ENCODE assay signal across 1 cellular context in the genomic region with DNA sequence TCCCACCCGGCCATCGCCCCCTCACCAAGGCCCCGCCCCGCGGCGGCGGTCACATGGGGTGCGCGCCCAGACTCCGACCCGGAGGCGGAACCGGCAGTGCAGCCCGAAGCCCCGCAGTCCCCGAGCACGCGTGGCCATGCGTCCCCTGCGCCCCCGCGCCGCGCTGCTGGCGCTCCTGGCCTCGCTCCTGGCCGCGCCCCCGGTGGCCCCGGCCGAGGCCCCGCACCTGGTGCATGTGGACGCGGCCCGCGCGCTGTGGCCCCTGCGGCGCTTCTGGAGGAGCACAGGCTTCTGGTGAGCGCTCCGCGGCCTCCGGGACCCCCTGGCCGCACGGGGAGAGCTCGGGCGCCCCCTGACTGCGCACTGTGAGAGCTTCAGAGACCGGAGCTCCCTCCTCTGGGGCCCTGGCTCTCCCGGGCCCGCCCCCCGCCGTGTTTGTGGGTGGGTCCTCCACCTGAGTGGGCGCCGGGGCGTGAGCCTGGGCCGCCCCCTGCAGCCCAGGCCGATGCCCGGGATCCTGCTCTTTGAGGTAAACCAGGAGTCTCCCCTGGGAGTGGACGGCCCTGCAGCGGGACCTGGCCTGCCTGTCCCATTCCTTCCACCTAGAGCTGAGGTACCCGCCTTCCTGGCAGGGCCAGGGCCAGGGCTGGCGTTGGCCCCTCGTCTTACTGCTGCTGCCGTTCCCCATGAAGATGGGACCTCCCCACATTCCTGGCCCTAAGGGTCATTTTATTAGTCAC.
TF ChIP-seq lines count a peak whose summit lies in the region.

Gene IDUA (plus strand): TSS at position 96 of the 740 bp plus-strand sequence. CDS start 41 bp downstream, at position 137.

TF ChIP-seq in HepG2, 621 proteins besides CTCF, POLR2A, EP300 and RAD21 (continued from another document and continues in another):
- TF ChIP-seq, protein P1, sequence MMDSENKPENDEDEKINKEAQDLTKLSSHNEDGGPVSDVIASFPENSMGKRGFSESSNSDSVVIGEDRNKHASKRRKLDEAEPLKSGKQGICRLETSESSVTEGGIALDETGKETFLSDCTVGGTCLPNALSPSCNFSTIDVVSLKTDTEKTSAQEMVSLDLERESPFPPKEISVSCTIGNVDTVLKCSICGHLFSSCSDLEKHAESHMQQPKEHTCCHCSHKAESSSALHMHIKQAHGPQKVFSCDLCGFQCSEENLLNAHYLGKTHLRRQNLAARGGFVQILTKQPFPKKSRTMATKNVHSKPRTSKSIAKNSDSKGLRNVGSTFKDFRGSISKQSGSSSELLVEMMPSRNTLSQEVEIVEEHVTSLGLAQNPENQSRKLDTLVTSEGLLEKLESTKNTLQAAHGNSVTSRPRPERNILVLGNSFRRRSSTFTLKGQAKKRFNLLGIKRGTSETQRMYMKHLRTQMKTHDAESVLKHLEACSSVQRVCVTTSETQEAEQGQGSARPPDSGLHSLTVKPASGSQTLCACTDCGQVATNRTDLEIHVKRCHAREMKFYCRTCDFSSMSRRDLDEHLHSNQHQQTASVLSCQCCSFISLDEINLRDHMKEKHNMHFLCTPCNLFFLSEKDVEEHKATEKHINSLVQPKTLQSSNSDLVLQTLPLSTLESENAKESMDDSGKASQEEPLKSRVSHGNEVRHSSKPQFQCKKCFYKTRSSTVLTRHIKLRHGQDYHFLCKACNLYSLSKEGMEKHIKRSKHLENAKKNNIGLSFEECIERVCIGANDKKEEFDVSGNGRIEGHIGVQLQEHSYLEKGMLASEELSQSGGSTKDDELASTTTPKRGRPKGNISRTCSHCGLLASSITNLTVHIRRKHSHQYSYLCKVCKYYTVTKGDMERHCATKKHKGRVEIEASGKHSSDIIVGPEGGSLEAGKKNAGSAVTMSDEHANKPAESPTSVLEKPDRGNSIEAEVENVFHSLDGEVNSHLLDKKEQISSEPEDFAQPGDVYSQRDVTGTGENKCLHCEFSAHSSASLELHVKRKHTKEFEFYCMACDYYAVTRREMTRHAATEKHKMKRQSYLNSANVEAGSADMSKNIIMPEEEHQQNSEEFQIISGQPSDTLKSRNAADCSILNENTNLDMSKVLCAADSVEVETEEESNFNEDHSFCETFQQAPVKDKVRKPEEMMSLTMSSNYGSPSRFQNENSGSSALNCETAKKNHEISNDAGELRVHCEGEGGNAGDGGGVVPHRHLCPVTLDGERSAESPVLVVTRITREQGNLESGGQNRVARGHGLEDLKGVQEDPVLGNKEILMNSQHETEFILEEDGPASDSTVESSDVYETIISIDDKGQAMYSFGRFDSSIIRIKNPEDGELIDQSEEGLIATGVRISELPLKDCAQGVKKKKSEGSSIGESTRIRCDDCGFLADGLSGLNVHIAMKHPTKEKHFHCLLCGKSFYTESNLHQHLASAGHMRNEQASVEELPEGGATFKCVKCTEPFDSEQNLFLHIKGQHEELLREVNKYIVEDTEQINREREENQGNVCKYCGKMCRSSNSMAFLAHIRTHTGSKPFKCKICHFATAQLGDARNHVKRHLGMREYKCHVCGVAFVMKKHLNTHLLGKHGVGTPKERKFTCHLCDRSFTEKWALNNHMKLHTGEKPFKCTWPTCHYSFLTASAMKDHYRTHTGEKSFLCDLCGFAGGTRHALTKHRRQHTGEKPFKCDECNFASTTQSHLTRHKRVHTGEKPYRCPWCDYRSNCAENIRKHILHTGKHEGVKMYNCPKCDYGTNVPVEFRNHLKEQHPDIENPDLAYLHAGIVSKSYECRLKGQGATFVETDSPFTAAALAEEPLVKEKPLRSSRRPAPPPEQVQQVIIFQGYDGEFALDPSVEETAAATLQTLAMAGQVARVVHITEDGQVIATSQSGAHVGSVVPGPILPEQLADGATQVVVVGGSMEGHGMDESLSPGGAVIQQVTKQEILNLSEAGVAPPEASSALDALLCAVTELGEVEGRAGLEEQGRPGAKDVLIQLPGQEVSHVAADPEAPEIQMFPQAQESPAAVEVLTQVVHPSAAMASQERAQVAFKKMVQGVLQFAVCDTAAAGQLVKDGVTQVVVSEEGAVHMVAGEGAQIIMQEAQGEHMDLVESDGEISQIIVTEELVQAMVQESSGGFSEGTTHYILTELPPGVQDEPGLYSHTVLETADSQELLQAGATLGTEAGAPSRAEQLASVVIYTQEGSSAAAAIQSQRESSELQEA (CRISPR knock-in tag; IDR thresholded peaks at IDR 0.05; ENCODE audit: not compliant biosample characterization) = no peak
- TF ChIP-seq, protein P2, sequence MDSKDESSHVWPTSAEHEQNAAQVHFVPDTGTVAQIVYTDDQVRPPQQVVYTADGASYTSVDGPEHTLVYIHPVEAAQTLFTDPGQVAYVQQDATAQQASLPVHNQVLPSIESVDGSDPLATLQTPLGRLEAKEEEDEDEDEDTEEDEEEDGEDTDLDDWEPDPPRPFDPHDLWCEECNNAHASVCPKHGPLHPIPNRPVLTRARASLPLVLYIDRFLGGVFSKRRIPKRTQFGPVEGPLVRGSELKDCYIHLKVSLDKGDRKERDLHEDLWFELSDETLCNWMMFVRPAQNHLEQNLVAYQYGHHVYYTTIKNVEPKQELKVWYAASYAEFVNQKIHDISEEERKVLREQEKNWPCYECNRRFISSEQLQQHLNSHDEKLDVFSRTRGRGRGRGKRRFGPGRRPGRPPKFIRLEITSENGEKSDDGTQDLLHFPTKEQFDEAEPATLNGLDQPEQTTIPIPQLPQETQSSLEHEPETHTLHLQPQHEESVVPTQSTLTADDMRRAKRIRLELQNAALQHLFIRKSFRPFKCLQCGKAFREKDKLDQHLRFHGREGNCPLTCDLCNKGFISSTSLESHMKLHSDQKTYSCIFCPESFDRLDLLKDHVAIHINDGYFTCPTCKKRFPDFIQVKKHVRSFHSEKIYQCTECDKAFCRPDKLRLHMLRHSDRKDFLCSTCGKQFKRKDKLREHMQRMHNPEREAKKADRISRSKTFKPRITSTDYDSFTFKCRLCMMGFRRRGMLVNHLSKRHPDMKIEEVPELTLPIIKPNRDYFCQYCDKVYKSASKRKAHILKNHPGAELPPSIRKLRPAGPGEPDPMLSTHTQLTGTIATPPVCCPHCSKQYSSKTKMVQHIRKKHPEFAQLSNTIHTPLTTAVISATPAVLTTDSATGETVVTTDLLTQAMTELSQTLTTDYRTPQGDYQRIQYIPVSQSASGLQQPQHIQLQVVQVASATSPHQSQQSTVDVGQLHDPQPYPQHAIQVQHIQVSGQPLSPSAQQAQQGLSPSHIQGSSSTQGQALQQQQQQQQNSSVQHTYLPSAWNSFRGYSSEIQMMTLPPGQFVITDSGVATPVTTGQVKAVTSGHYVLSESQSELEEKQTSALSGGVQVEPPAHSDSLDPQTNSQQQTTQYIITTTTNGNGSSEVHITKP (CRISPR knock-in tag; IDR thresholded peaks at IDR 0.05; ENCODE audit: low read depth) = 0 out of 2 replicates have a peak, but pooled peaks have one; percentile 20
- TF ChIP-seq ZNF639 (CRISPR knock-in tag; conservative IDR thresholded peaks at IDR 0.05) (no peak), ZNF432 (CRISPR knock-in tag; IDR thresholded peaks at IDR 0.05; ENCODE audit: borderline replicate concordance) (no peak), ZNF354B (CRISPR knock-in tag; IDR thresholded peaks at IDR 0.05) (no peak), SMC3 (IDR thresholded peaks at IDR 0.05; ENCODE audit: low read length) (no peak), ARNT2 (CRISPR knock-in tag; IDR thresholded peaks at IDR 0.05; ENCODE audit: low read depth) (peak; percentile 57; the same call in 1 of the 2 replicates), ZNF205 (CRISPR knock-in tag; IDR thresholded peaks at IDR 0.05) (no peak; the same call in 1 of the 2 replicates), ZNF746 (CRISPR knock-in tag; IDR thresholded peaks at IDR 0.05) (peak; percentile 72; the same call in 1 of the 2 replicates), HNRNPK (IDR thresholded peaks at IDR 0.05; ENCODE audit: low read depth, low read length, poor library complexity, severe bottlenecking) (peak; percentile 75), THAP7 (CRISPR knock-in tag; IDR thresholded peaks at IDR 0.05) (peak; percentile 49; the same call in 1 of the 2 replicates), ZNF121 (CRISPR knock-in tag; IDR thresholded peaks at IDR 0.05) (peak; percentile 76), SP2 (CRISPR knock-in tag; IDR thresholded peaks at IDR 0.05) (no peak), TRAFD1 (CRISPR knock-in tag; IDR thresholded peaks at IDR 0.05; ENCODE audit: borderline replicate concordance) (no peak), SMAD3 (CRISPR knock-in tag; IDR thresholded peaks at IDR 0.05) (no peak), TRIM24 (CRISPR knock-in tag; IDR thresholded peaks at IDR 0.05) (no peak), ZNF33A (CRISPR knock-in tag; IDR thresholded peaks at IDR 0.05; ENCODE audit: borderline replicate concordance) (no peak), RBM22 (optimal IDR thresholded peaks at IDR 0.05; ENCODE audit: low read length) (peak; percentile 97), KLF13 (CRISPR knock-in tag; IDR thresholded peaks at IDR 0.05) (no peak), MXI1 (IDR thresholded peaks at IDR 0.05; ENCODE audit: borderline replicate concordance, low read depth, low read length) (peak; percentile 44; the same call in 1 of the 3 replicates), TP53 (CRISPR knock-in tag; conservative IDR thresholded peaks at IDR 0.05) (no peak), SNAPC2 (CRISPR knock-in tag; IDR thresholded peaks at IDR 0.05) (no peak; the same call in 1 of the 2 replicates), FOXK2 (IDR thresholded peaks at IDR 0.05) (no peak), KDM5A (IDR thresholded peaks at IDR 0.05; ENCODE audit: borderline replicate concordance, low read length) (0 out of 2 replicates have a peak, but pooled peaks have one; percentile 21)
- TF ChIP-seq, protein P3, sequence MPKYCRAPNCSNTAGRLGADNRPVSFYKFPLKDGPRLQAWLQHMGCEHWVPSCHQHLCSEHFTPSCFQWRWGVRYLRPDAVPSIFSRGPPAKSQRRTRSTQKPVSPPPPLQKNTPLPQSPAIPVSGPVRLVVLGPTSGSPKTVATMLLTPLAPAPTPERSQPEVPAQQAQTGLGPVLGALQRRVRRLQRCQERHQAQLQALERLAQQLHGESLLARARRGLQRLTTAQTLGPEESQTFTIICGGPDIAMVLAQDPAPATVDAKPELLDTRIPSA (CRISPR knock-in tag; IDR thresholded peaks at IDR 0.05; ENCODE audit: borderline replicate concordance) = peak; percentile 83; the same call in 1 of the 2 replicates
